20 cellular contexts compared by ENCODE assay signal in genomic region chr6:38035478-38035877, GRCh38.
A peak's percentile ranks its signal among the peaks of the same experiment; 100 is the strongest.
DNase-seq lines count a peak whose midpoint lies in the region; ATAC-seq and TF ChIP-seq lines count a peak whose summit lies in the region.
"Had no signal": no experiment of that assay in that cellular context is flagged by ENCODE, and none has a peak within 500 bp of the region (broad histone marks: within the 10 kb centered on the region; RNA-seq: fewer than 3 reads in every experiment).

No MANE protein-coding gene starts in this region.

- no peaks in the 10 kb centered on the region for H3K27me3 ChIP-seq in adipocyte (replicated peaks; ENCODE audit: control insufficient read depth, insufficient read depth, low read length)

- no peaks in the 10 kb centered on the region for H3K9me3 ChIP-seq in adipocyte (ENCODE audit: control insufficient read depth, low read length)

- no peaks in the 10 kb centered on the region for H3K9me3 Mint-ChIP-seq in natural killer cell
- H3K9me3 Mint-ChIP-seq: CD14-positive monocyte had no signal

- peaks cover 23% of the 10 kb centered on the region for H3K4me1 ChIP-seq in adipocyte (ENCODE audit: control insufficient read depth, insufficient read depth, low read length)

- no peak for ATAC-seq in natural killer cell
- ATAC-seq in HG03469 (IDR thresholded peaks at IDR 0.05; ENCODE audit: unreplicated experiment): no peak
- no peak for ATAC-seq in left cardiac atrium
- ATAC-seq: Right ventricle myocardium inferior had no signal

- no peak for TF ChIP-seq CTCF in epithelial cell of esophagus (IDR thresholded peaks at IDR 0.05; ENCODE audit: insufficient read depth, low read depth, low read length, missing control alignments)
- no peak for TF ChIP-seq CTCF in natural killer cell (IDR thresholded peaks at IDR 0.05)
- no peak for TF ChIP-seq CTCF in GM13977 (IDR thresholded peaks at IDR 0.05; ENCODE audit: extremely low read depth, insufficient read depth, missing control alignments)

- no peaks in the 10 kb centered on the region for H3K27me3 Mint-ChIP-seq in natural killer cell (ENCODE audit: low read depth in 2 of 2)
- H3K27me3 Mint-ChIP-seq: B cell had no signal

- H3K4me3 ChIP-seq in adipocyte (ENCODE audit: low read length) (no peak overlapping the region), epithelial cell of esophagus (ENCODE audit: low read length) (no peak overlapping the region)

- intact Hi-C loops in natural killer cell (cut with micrococcal nuclease) (no loop called here), left cardiac atrium (cut with DNase I) (no loop called here)

- H3K36me3 Mint-ChIP-seq in natural killer cell: no peaks in the 10 kb centered on the region

- H3K4me3 Mint-ChIP-seq in natural killer cell: no peak overlapping the region
- H3K4me3 Mint-ChIP-seq: B cell, CD14-positive monocyte had no signal

- peak; percentile 17 for DNase-seq in GM03348 (ENCODE audit: low spot score)
- peak; percentile 59 for DNase-seq in adipocyte (ENCODE audit: low read depth)
- peak; percentile 32 for DNase-seq in epithelial cell of esophagus (ENCODE audit: low read depth)
- no peak for DNase-seq in natural killer cell
- no peak for DNase-seq in GM13977 (ENCODE audit: low spot score)
- DNase-seq in stimulated activated CD4-positive, alpha-beta T cell treated with anti-CD3 and anti-CD28 coated beads, Interleukin-15, amount 100 ng/mL, for 24 hours: no peak
- no peak for DNase-seq in left cardiac atrium
- DNase-seq: DND-41, GOT3, KBM-7, MM.1S, NCI-H1048, NCI-H1417 treated with DMSO at 0.1 percent for 48 hours, NCI-H187, NCI-H446, NCI-H526 had no signal

- peaks cover 7% of the 10 kb centered on the region for H3K36me3 ChIP-seq in adipocyte (ENCODE audit: control insufficient read depth, insufficient read depth, low read length, severe bottlenecking)

- in situ Hi-C loops in GM13977 (cut with MboI; ENCODE audit: low pct_unique_long_range_greater_than_20kb, low sequenced_read_pairs, unreplicated experiment): loop anchor here (10.0 kb wide), 1 partner anchor 459 kb away; no protein-coding TSS in a partner anchor

- H3K9ac ChIP-seq in adipocyte (ENCODE audit: low read length): no peak overlapping the region

- peak overlapping the region; percentile 32 to 72 for H3K27ac Mint-ChIP-seq in natural killer cell
- H3K27ac Mint-ChIP-seq: B cell, CD14-positive monocyte had no signal

- H3K4me1 Mint-ChIP-seq in natural killer cell: peaks cover 69 to 75% of the 10 kb centered on the region in 2 donors

Comparison
In these comparisons a context has a peak if more than half of its experiments do, and no peak if none do; other contexts are left out.
1. DNase-seq: peak in GM03348 (single experiment), adipocyte (single experiment) and epithelial cell of esophagus (single experiment); none in natural killer cell (single experiment), GM13977 (single experiment), stimulated activated CD4-positive, alpha-beta T cell treated with anti-CD3 and anti-CD28 coated beads, Interleukin-15, amount 100 ng/mL, for 24 hours (single experiment) and left cardiac atrium (single experiment).